8 cellular contexts compared by ENCODE assay signal in the genomic region with DNA sequence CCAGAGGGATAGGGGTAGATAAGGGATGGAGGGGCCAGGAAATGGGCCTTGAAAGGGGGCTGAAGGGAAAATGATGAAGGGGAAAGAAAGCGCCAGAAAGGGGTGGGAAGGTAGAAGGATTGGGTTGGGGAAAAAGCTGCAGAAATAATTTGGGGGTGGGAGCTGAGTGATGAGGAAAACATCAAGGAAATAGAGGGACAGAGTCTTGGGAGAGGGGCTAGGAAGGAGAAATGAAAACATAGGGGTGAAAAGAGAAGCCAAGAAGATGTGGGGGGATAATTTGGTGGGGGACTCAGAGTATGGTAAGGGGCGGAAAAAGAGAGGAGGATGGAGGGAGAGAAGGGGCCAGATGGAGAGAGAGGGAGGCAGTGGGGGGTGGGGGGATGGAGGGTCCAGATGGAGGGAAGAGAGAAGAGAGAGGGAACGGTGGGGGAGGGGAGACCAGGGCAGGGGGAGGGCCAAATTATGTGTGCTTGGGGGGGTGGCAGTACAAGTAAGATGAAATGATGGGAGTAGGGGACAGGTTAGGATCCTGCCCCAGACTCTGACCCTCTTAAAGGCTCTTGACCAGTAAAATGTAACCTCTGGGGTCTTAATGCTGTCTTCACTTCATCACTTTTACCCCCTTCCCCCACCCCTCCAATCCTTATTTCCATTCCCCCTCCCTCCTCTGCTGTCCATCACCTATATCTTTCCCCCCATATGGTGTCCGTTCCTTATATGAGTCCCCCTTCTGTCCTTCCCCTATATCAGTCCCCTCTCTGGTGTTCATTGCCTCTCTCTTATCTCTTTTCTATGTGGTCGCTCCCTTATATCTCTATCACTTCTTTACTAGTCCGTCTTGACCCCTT. TPM values are rescaled to one million over a fixed set of nuclear protein-coding genes. Genes with fewer than 3 reads are reported as not detected.
DNase-seq lines count a peak whose midpoint lies in the region; ATAC-seq and TF ChIP-seq lines count a peak whose summit lies in the region.

No MANE protein-coding gene starts in this region.

- no peak for TF ChIP-seq CTCF in kidney epithelial cell (IDR thresholded peaks at IDR 0.05; ENCODE audit: insufficient read depth, low read length, poor library complexity, severe bottlenecking)

- no peaks in the 10 kb centered on the region for H3K36me3 ChIP-seq in kidney epithelial cell (ENCODE audit: control insufficient read depth, insufficient read depth, low read length)

- DNase-seq in stimulated activated naive CD8-positive, alpha-beta T cell treated with anti-CD3 and anti-CD28 coated beads, Interleukin-15, Interleukin-2, amounts not matched to agents 100 U/mL and 50 U/mL, for 24 hours = no peak
- DNase-seq in activated naive CD8-positive, alpha-beta T cell treated with anti-CD3 and anti-CD28 coated beads for 36 hours = no peak
- DNase-seq in kidney epithelial cell (ENCODE audit: low read depth) = no peak
- DNase-seq in NK-92 (lab: John Stamatoyannopoulos, UW; ENCODE audit: unreplicated experiment) = no peak
- DNase-seq in NAMALWA (ENCODE audit: low spot score) = no peak
- no peak for DNase-seq in amygdala (lab: John Stamatoyannopoulos, UW)
- DNase-seq in SKM-1 treated with dmso at 0.1 percent for 144 hours (lab: John Stamatoyannopoulos, UW; ENCODE audit: unreplicated experiment) = no peak

- H3K9me3 Mint-ChIP-seq in stimulated activated naive CD8-positive, alpha-beta T cell treated with anti-CD3 and anti-CD28 coated beads, Interleukin-15, Interleukin-2, amounts not matched to agents 100 ng/mL and 50 ng/mL, for 24 hours = no peaks in the 10 kb centered on the region
- no peaks in the 10 kb centered on the region for H3K9me3 Mint-ChIP-seq in activated naive CD8-positive, alpha-beta T cell treated with anti-CD3 and anti-CD28 coated beads for 36 hours

- H3K27me3 ChIP-seq in kidney epithelial cell (ENCODE audit: control insufficient read depth, insufficient read depth, low read length) = no peaks in the 10 kb centered on the region

- H3K4me3 Mint-ChIP-seq in stimulated activated naive CD8-positive, alpha-beta T cell treated with anti-CD3 and anti-CD28 coated beads, Interleukin-15, Interleukin-2, amounts not matched to agents 100 ng/mL and 50 ng/mL, for 24 hours = peak overlapping the region; percentile 40
- H3K4me3 Mint-ChIP-seq in activated naive CD8-positive, alpha-beta T cell treated with anti-CD3 and anti-CD28 coated beads for 36 hours = peak overlapping the region; percentile 58

- peak overlapping the region; percentile 24 for H3K4me3 ChIP-seq in kidney epithelial cell (ENCODE audit: low read depth, low read length)

- peak overlapping the region; percentile 57 for H3K27ac Mint-ChIP-seq in stimulated activated naive CD8-positive, alpha-beta T cell treated with anti-CD3 and anti-CD28 coated beads, Interleukin-15, Interleukin-2, amounts not matched to agents 100 ng/mL and 50 ng/mL, for 24 hours
- H3K27ac Mint-ChIP-seq in activated naive CD8-positive, alpha-beta T cell treated with anti-CD3 and anti-CD28 coated beads for 36 hours = peak overlapping the region; percentile 61

- ATAC-seq in stimulated activated naive CD8-positive, alpha-beta T cell treated with anti-CD3 and anti-CD28 coated beads, Interleukin-15, Interleukin-2, amounts not matched to agents 100 U/mL and 50 U/mL, for 24 hours = no peak

- peaks cover 17% of the 10 kb centered on the region for H3K36me3 Mint-ChIP-seq in stimulated activated naive CD8-positive, alpha-beta T cell treated with anti-CD3 and anti-CD28 coated beads, Interleukin-15, Interleukin-2, amounts not matched to agents 100 ng/mL and 50 ng/mL, for 24 hours (ENCODE audit: low read depth)
- H3K36me3 Mint-ChIP-seq in activated naive CD8-positive, alpha-beta T cell treated with anti-CD3 and anti-CD28 coated beads for 36 hours = peaks cover 25% of the 10 kb centered on the region

- H3K4me1 Mint-ChIP-seq in stimulated activated naive CD8-positive, alpha-beta T cell treated with anti-CD3 and anti-CD28 coated beads, Interleukin-15, Interleukin-2, amounts not matched to agents 100 ng/mL and 50 ng/mL, for 24 hours (ENCODE audit: low read depth) = peaks cover 66% of the 10 kb centered on the region
- peaks cover 49% of the 10 kb centered on the region for H3K4me1 Mint-ChIP-seq in activated naive CD8-positive, alpha-beta T cell treated with anti-CD3 and anti-CD28 coated beads for 36 hours

- no peaks in the 10 kb centered on the region for H3K27me3 Mint-ChIP-seq in stimulated activated naive CD8-positive, alpha-beta T cell treated with anti-CD3 and anti-CD28 coated beads, Interleukin-15, Interleukin-2, amounts not matched to agents 100 ng/mL and 50 ng/mL, for 24 hours
- H3K27me3 Mint-ChIP-seq in activated naive CD8-positive, alpha-beta T cell treated with anti-CD3 and anti-CD28 coated beads for 36 hours = no peaks in the 10 kb centered on the region

RNA-seq across cellular contexts. Expression of gene SYNGAP1, which starts 0.9 kb away (rescaled TPM):
- total RNA-seq in activated naive CD8-positive, alpha-beta T cell treated with anti-CD3 and anti-CD28 coated beads for 36 hours = 10 to 100 TPM; 26.4 to 29.3 TPM
- total RNA-seq in kidney epithelial cell = 3.3 and 4.2 TPM in 2 replicates

RNA-seq across cellular contexts. Expression of gene CUTA, which starts 2.8 kb away (rescaled TPM):
- total RNA-seq in activated naive CD8-positive, alpha-beta T cell treated with anti-CD3 and anti-CD28 coated beads for 36 hours = 100 to 1,000 TPM; 125 to 126 TPM
- 226 and 227 TPM in 2 replicates for total RNA-seq in kidney epithelial cell

RNA-seq across cellular contexts. Expression of gene PHF1, which starts 9.9 kb away (rescaled TPM):
- 10 to 100 TPM; 23.5 to 26.0 TPM for total RNA-seq in activated naive CD8-positive, alpha-beta T cell treated with anti-CD3 and anti-CD28 coated beads for 36 hours
- 27.9 and 28.0 TPM in 2 replicates for total RNA-seq in kidney epithelial cell

RNA-seq across cellular contexts. Expression of gene KIFC1, which starts 29.1 kb away (rescaled TPM):
- total RNA-seq in activated naive CD8-positive, alpha-beta T cell treated with anti-CD3 and anti-CD28 coated beads for 36 hours = 10 to 100 TPM; 74.1 to 76.9 TPM
- total RNA-seq in kidney epithelial cell = 8.4 and 10.3 TPM in 2 replicates

RNA-seq across cellular contexts. Expression of gene ZBTB9, which starts 33.7 kb away (rescaled TPM):
- total RNA-seq in activated naive CD8-positive, alpha-beta T cell treated with anti-CD3 and anti-CD28 coated beads for 36 hours = 10 to 100 TPM; 11.3 to 11.7 TPM
- total RNA-seq in kidney epithelial cell = 7.4 and 7.6 TPM in 2 replicates
